In the genomic region with DNA sequence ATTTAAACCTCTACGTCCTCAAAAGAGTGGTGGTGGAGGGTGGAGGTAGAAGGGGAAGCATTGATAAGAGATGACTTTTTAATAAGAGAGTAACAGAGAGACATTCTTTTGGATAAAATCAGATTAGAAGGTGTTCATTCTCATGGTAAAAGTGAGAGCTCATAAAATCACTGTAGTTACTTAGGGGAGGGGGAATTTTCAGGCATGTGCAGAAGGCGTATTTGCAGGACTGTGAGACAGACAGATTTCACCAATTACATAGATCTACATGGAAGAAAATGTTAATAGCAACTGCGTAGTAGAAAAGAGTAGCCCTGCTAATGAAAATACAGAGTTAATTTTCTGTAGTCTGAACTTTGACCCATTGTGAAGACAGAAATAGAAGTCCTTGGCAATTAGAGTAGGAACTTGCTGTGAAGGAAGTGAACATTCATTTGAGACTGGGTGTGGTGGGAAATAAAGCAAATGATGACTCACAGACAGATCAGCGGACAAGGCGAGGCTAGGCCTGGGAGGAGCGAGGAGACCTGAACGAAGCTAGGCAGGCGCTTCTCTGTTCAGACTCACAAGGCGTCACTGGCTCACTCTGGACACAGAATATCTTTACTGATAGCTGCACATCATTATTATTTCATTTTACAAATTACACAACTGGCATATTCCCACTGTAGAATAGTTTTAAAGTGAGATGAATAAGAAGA, we compare ENCODE assay signal across 8 cellular contexts. TPM values are rescaled to one million over a fixed set of nuclear protein-coding genes. Genes with fewer than 3 reads are reported as not detected.
DNase-seq lines count a peak whose midpoint lies in the region; ATAC-seq and TF ChIP-seq lines count a peak whose summit lies in the region.

No MANE protein-coding gene starts in this region.

- ATAC-seq in GM18867 (IDR thresholded peaks at IDR 0.05; ENCODE audit: unreplicated experiment), result peak; percentile 51
- ATAC-seq in HG03460 (IDR thresholded peaks at IDR 0.05; ENCODE audit: unreplicated experiment), result no peak

- peaks cover 14% of the 10 kb centered on the region for H3F3A ChIP-seq in PC-9 (ENCODE audit: insufficient read depth, low read depth)

- H3K4me3 ChIP-seq in PC-9 (no peak overlapping the region; the same call in 1 of the 2 replicates), astrocyte of the cerebellum (ENCODE audit: low read depth, low read length) (no peak overlapping the region), OCI-LY7 (ENCODE audit: low read depth, low read length, poor library complexity, severe bottlenecking) (no peak overlapping the region)

- intact Hi-C loops in PC-9 (cut with micrococcal nuclease; ENCODE audit: unreplicated experiment), result loop anchor here (1.0 to 5.0 kb wide), 8 partner anchors 72 to 387 kb away; no protein-coding TSS in a partner anchor
- intact Hi-C loops in OCI-LY7 (cut with micrococcal nuclease; ENCODE audit: unreplicated experiment), result no loop called here

- H3K79me2 ChIP-seq in PC-9 (ENCODE audit: low read depth), result no peaks in the 10 kb centered on the region
- H3K79me2 ChIP-seq in OCI-LY7 (ENCODE audit: insufficient read depth, low read depth, low read length), result no peaks in the 10 kb centered on the region

- H3K27me3 ChIP-seq in PC-9 (ENCODE audit: insufficient read depth, low read depth), result no peaks in the 10 kb centered on the region

- CTCF ChIA-PET in PC-9 (lab: Charles Lee), result no interaction called here
- CTCF ChIA-PET in OCI-LY7 (lab: Charles Lee; ENCODE audit: unreplicated experiment), result no interaction called here
- CTCF ChIA-PET in GM10248 (lab: Yijun Ruan, JAX), result no interaction called here

- peaks cover 48% of the 10 kb centered on the region for H3K4me1 ChIP-seq in PC-9 (replicated peaks; ENCODE audit: insufficient read depth)
- H3K4me1 ChIP-seq in OCI-LY7 (ENCODE audit: insufficient read depth, low read length, poor library complexity, severe bottlenecking), result no peaks in the 10 kb centered on the region

- DNase-seq in PC-9 (peak; percentile 72 to 93), astrocyte of the cerebellum (ENCODE audit: low read depth) (peak; percentile 57), left kidney (ENCODE audit: low read depth, low spot score) (peak; percentile 26), OCI-LY7 (ENCODE audit: low spot score) (no peak), GM10248 (ENCODE audit: extremely low spot score) (no peak)

- H2AFZ ChIP-seq in PC-9 (no peak overlapping the region), OCI-LY7 (ENCODE audit: low read length) (no peak overlapping the region)

- 0 out of 2 replicates have a peak, but pooled peaks cover 5% of the 10 kb centered on the region for H3K36me3 ChIP-seq in PC-9 (ENCODE audit: low read depth)
- no peaks in the 10 kb centered on the region for H3K36me3 ChIP-seq in OCI-LY7 (ENCODE audit: insufficient read depth, low read length)

- H4K20me1 ChIP-seq in PC-9 (ENCODE audit: insufficient read depth) (no peaks in the 10 kb centered on the region), OCI-LY7 (ENCODE audit: insufficient read depth, low read length) (no peaks in the 10 kb centered on the region)

- POLR2A ChIA-PET in PC-9 (lab: Charles Lee; ENCODE audit: unreplicated experiment), result interaction anchor here (0.5 to 0.9 kb wide), 6 partner anchors 14 to 238 kb away, joined by 3 to 19 read pairs (median 6); no protein-coding TSS in a partner anchor
- POLR2A ChIA-PET in OCI-LY7 (lab: Charles Lee), result no interaction called here
- POLR2A ChIA-PET in GM10248 (lab: Yijun Ruan, JAX), result no interaction called here

- no peaks in the 10 kb centered on the region for H3K9me2 ChIP-seq in PC-9 (ENCODE audit: insufficient read depth)
- no peaks in the 10 kb centered on the region for H3K9me2 ChIP-seq in OCI-LY7 (ENCODE audit: insufficient read depth, low read length)

- BruUV-seq in PC-9 (replicated peaks; lab: Mats Ljungman, UMichigan) (no TSS peak), OCI-LY7 (replicated peaks; lab: Mats Ljungman, UMichigan) (no TSS peak)

- peak overlapping the region; percentile 43 for H3K4me2 ChIP-seq in PC-9
- no peak overlapping the region for H3K4me2 ChIP-seq in OCI-LY7 (ENCODE audit: low read length)

- in situ Hi-C loops in astrocyte of the cerebellum (cut with HindIII; ENCODE audit: low sequenced_read_pairs), result no loop called here

- H3K27ac ChIP-seq in PC-9 (peak overlapping the region; percentile 96), temporal lobe (ENCODE audit: low read depth, low read length) (peak overlapping the region; percentile 13), OCI-LY7 (ENCODE audit: low read depth, low read length, poor library complexity, severe bottlenecking) (no peak overlapping the region)

- TF ChIP-seq CTCF in PC-9 (conservative IDR thresholded peaks at IDR 0.05), result no peak
- no peak for TF ChIP-seq CTCF in astrocyte of the cerebellum (IDR thresholded peaks at IDR 0.05; ENCODE audit: low read depth, low read length, missing control alignments)
- no peak for TF ChIP-seq CTCF in OCI-LY7 (conservative IDR thresholded peaks at IDR 0.05; ENCODE audit: low read length)
- TF ChIP-seq CTCF in GM10248 (IDR thresholded peaks at IDR 0.05; ENCODE audit: control extremely low read depth, extremely low read depth, low read depth, missing control alignments), result no peak

- H3K9me3 ChIP-seq in PC-9 (ENCODE audit: insufficient read depth, low read depth) (peaks cover 6% of the 10 kb centered on the region), OCI-LY7 (ENCODE audit: low read length) (no peaks in the 10 kb centered on the region)

RNA-seq across cellular contexts. Expression of a gene that starts 57.2 kb away (rescaled TPM):
- total RNA-seq in PC-9 (2021), result not detected in 2 replicates
- total RNA-seq in temporal lobe, result under 0.01 TPM
- total RNA-seq in OCI-LY7 (2014; rRNA removed; shearing (Covaris generic)), result 0.13 TPM in 1 of 2 replicates, not detected in the other
- total RNA-seq in OCI-LY7 (2022), result not detected in 2 replicates

Comparison
In these comparisons a context has a peak if more than half of its experiments do, and no peak if none do; other contexts are left out.
1. DNase-seq: peak in PC-9 (2 of 2), astrocyte of the cerebellum (single experiment) and left kidney (single experiment); none in OCI-LY7 (single experiment) and GM10248 (single experiment).